Comparison of ENCODE assay signal across 8 cellular contexts in genomic region chr17:7523033-7523432, GRCh38. TPM values are rescaled to one million over a fixed set of nuclear protein-coding genes. Genes with fewer than 3 reads are reported as not detected.
DNase-seq lines count a peak whose midpoint lies in the region; ATAC-seq, FAIRE-seq and TF ChIP-seq lines count a peak whose summit lies in the region.

No MANE protein-coding gene starts in this region.

- H3K4me1 ChIP-seq in GM23338 (ENCODE audit: insufficient read depth) (no peaks in the 10 kb centered on the region), mucosa of descending colon (ENCODE audit: low read depth) (no peaks in the 10 kb centered on the region)

- ATAC-seq in GM23338: peak; percentile 99
- ATAC-seq in mucosa of descending colon: peak; percentile 54

- intact Hi-C loops in mucosa of descending colon (cut with DNase I, micrococcal nuclease) (no loop called here), posterior vena cava (cut with DNase I) (no loop called here)

- peaks cover 5% of the 10 kb centered on the region; the same call in 2 of the 3 replicates for H3K4me1 Mint-ChIP-seq in GM23338
- H3K4me1 Mint-ChIP-seq in T-helper 2 cell treated with Interferon-gamma antibody and Interleukin-4, amounts not matched to agents 5 μg/mL and 100 μg/mL, for 36 hours (ENCODE audit: low read depth): peaks cover 4% of the 10 kb centered on the region

- H3K9me2 ChIP-seq in GM23338 (ENCODE audit: insufficient read depth): no peaks in the 10 kb centered on the region

- TF ChIP-seq CTCF in GM23338 (conservative IDR thresholded peaks at IDR 0.05; ENCODE audit: low read depth in 2 of 2) (peak; percentile 79 to 90), bronchial epithelial cell (IDR thresholded peaks at IDR 0.05; ENCODE audit: insufficient read depth, low read length, severe bottlenecking) (peak; percentile 10), mucosa of descending colon (IDR thresholded peaks at IDR 0.05) (no peak)

- FAIRE-seq in bronchial epithelial cell (lab: Jason Lieb, UNC): no peak

- no peak overlapping the region for H3K27ac ChIP-seq in GM23338 (ENCODE audit: low read depth)

- H3K36me3 Mint-ChIP-seq in GM23338 (ENCODE audit: low read depth): peaks cover under 1% of the 10 kb centered on the region; the same call in 1 of the 3 replicates
- H3K36me3 Mint-ChIP-seq in T-helper 2 cell treated with Interferon-gamma antibody and Interleukin-4, amounts not matched to agents 5 μg/mL and 100 μg/mL, for 36 hours (ENCODE audit: low read depth): no peaks in the 10 kb centered on the region

- H3K27ac Mint-ChIP-seq in GM23338: peak overlapping the region; percentile 92
- H3K27ac Mint-ChIP-seq in T-helper 2 cell treated with Interferon-gamma antibody and Interleukin-4, amounts not matched to agents 5 μg/mL and 100 μg/mL, for 36 hours: no peak overlapping the region

- H3K4me2 ChIP-seq in GM23338: no peak overlapping the region

- no peak overlapping the region for H2AFZ ChIP-seq in GM23338

- peaks cover 24% of the 10 kb centered on the region for H3K9me3 Mint-ChIP-seq in GM23338
- peaks cover 8% of the 10 kb centered on the region for H3K9me3 Mint-ChIP-seq in T-helper 2 cell treated with Interferon-gamma antibody and Interleukin-4, amounts not matched to agents 5 μg/mL and 100 μg/mL, for 36 hours

- H3F3A ChIP-seq in GM23338 (replicated peaks; ENCODE audit: low read depth): no peaks in the 10 kb centered on the region; the same call in 1 of the 2 replicates

- no peaks in the 10 kb centered on the region for H3K27me3 Mint-ChIP-seq in GM23338 (ENCODE audit: insufficient read depth, low read depth, poor library complexity)
- H3K27me3 Mint-ChIP-seq in T-helper 2 cell treated with Interferon-gamma antibody and Interleukin-4, amounts not matched to agents 5 μg/mL and 100 μg/mL, for 36 hours (ENCODE audit: low read depth): no peaks in the 10 kb centered on the region

- DNase-seq in GM23338 (ENCODE audit: low spot score) (peak; percentile 94), bronchial epithelial cell (ENCODE audit: low read depth) (no peak), mucosa of descending colon (peak in 1 of 3 donors; percentile 30), dedifferentiated amniotic fluid mesenchymal stem cell (ENCODE audit: extremely low spot score) (no peak), LoVo (ENCODE audit: low spot score) (no peak), NCI-H345 treated with DMSO at 0.1 percent for 48 hours (lab: John Stamatoyannopoulos, UW; ENCODE audit: unreplicated experiment) (no peak), posterior vena cava (ENCODE audit: low spot score) (no peak)
- DNase-seq in T-helper 2 cell treated with Interferon-gamma antibody and Interleukin-4, amounts not matched to agents 5 μg/mL and 100 μg/mL, for 36 hours (ENCODE audit: low spot score): peak; percentile 23

- H3K4me3 ChIP-seq in GM23338 (no peak overlapping the region), bronchial epithelial cell (ENCODE audit: low read depth, low read length) (no peak overlapping the region), mucosa of descending colon (no peak overlapping the region)

- H3K9me3 ChIP-seq in mucosa of descending colon: peaks cover under 1% of the 10 kb centered on the region

- no peaks in the 10 kb centered on the region for H4K20me1 ChIP-seq in GM23338 (replicated peaks; ENCODE audit: insufficient read depth)

- H3K79me2 ChIP-seq in GM23338 (replicated peaks; ENCODE audit: insufficient read depth): no peaks in the 10 kb centered on the region

- peak overlapping the region; percentile 51; the same call in 2 of the 3 replicates for H3K4me3 Mint-ChIP-seq in GM23338
- H3K4me3 Mint-ChIP-seq in T-helper 2 cell treated with Interferon-gamma antibody and Interleukin-4, amounts not matched to agents 5 μg/mL and 100 μg/mL, for 36 hours: no peak overlapping the region

- H3K36me3 ChIP-seq in GM23338 (ENCODE audit: insufficient read depth) (no peaks in the 10 kb centered on the region), bronchial epithelial cell (ENCODE audit: control insufficient read depth, insufficient read depth, low read length) (no peaks in the 10 kb centered on the region), mucosa of descending colon (ENCODE audit: low read depth) (no peaks in the 10 kb centered on the region)

- H3K27me3 ChIP-seq in GM23338 (ENCODE audit: insufficient read depth): no peaks in the 10 kb centered on the region
- no peaks in the 10 kb centered on the region for H3K27me3 ChIP-seq in bronchial epithelial cell (ENCODE audit: control insufficient read depth, insufficient read depth, low read length)

TF ChIP-seq in GM23338, 12 proteins besides CTCF, POLR2A, EP300 and RAD21 (continues in another document):
- TF ChIP-seq POLR2AphosphoS5 (IDR thresholded peaks at IDR 0.05; ENCODE audit: low read depth): no peak

RNA-seq across cellular contexts. Expression of gene TNFSF12, which starts 25.8 kb away (rescaled TPM):
- 1.6 and 6.0 TPM in 2 replicates for total RNA-seq in GM23338 (2014; rRNA removed; shearing (Covaris generic))
- polyA plus RNA-seq in GM23338 (2016; fragmentation: Nextera tagmentation; extraction: Ambion mirVana): 3.5 and 5.1 TPM in 2 replicates
- total RNA-seq in bronchial epithelial cell (0.53 and 1.0 TPM in 2 replicates), mucosa of descending colon (10 to 100 TPM; 11.6 to 69.4 (median 15.8) TPM), posterior vena cava (10 to 100 TPM; 52.0 to 65.1 TPM)

RNA-seq across cellular contexts. Expression of gene TNFSF13, which starts 35.5 kb away (rescaled TPM):
- total RNA-seq in GM23338 (2014; rRNA removed; shearing (Covaris generic)): 1.5 TPM in 1 of 2 replicates, not detected in the other
- 1.9 and 2.2 TPM in 2 replicates for polyA plus RNA-seq in GM23338 (2016; fragmentation: Nextera tagmentation; extraction: Ambion mirVana)
- total RNA-seq in bronchial epithelial cell (2.6 and 3.7 TPM in 2 replicates), mucosa of descending colon (10 to 100 TPM; 41.0 to 74.6 (median 73.3) TPM), posterior vena cava (10 to 100 TPM; 15.5 to 33.3 TPM)

RNA-seq across cellular contexts. Expression of gene SENP3, which starts 38.7 kb away (rescaled TPM):
- total RNA-seq in GM23338 (2014; rRNA removed; shearing (Covaris generic)): 125 and 138 TPM in 2 replicates
- 5.5 and 6.5 TPM in 2 replicates for polyA plus RNA-seq in GM23338 (2016; fragmentation: Nextera tagmentation; extraction: Ambion mirVana)
- total RNA-seq in bronchial epithelial cell (94.7 and 129 TPM in 2 replicates), mucosa of descending colon (10 to 100 TPM; 27.9 to 60.2 (median 37.7) TPM), posterior vena cava (10 to 100 TPM; 36.2 to 48.2 TPM)

RNA-seq across cellular contexts. Expression of gene POLR2A, which starts 38.9 kb away (rescaled TPM):
- 136 and 151 TPM in 2 replicates for total RNA-seq in GM23338 (2014; rRNA removed; shearing (Covaris generic))
- polyA plus RNA-seq in GM23338 (2016; fragmentation: Nextera tagmentation; extraction: Ambion mirVana): 56.8 and 58.1 TPM in 2 replicates
- 38.4 and 79.6 TPM in 2 replicates for total RNA-seq in bronchial epithelial cell
- total RNA-seq in mucosa of descending colon: 100 to 1,000 TPM; 101 to 124 (median 118) TPM
- 10 to 100 TPM; 65.5 to 70.0 TPM for total RNA-seq in posterior vena cava

RNA-seq across cellular contexts. Expression of gene SLC35G6, which starts 41.8 kb away (rescaled TPM):
- not detected in 2 replicates for total RNA-seq in GM23338 (2014; rRNA removed; shearing (Covaris generic))
- polyA plus RNA-seq in GM23338 (2016; fragmentation: Nextera tagmentation; extraction: Ambion mirVana): 0.16 TPM in 1 of 2 replicates, not detected in the other
- total RNA-seq in bronchial epithelial cell: not detected in 2 replicates
- not detected for total RNA-seq in mucosa of descending colon
- total RNA-seq in posterior vena cava: not detected

Comparison
In these comparisons a context has a peak if more than half of its experiments do, and no peak if none do; other contexts are left out.
1. DNase-seq: peak in GM23338 (single experiment) and T-helper 2 cell treated with Interferon-gamma antibody and Interleukin-4, amounts not matched to agents 5 μg/mL and 100 μg/mL, for 36 hours (single experiment); none in bronchial epithelial cell (single experiment), dedifferentiated amniotic fluid mesenchymal stem cell (single experiment), LoVo (single experiment), NCI-H345 treated with DMSO at 0.1 percent for 48 hours (single experiment) and posterior vena cava (single experiment).